ENCODE assay signal across 23 cellular contexts in genomic region chr2:101410114-101410513, GRCh38. TPM values are rescaled to one million over a fixed set of nuclear protein-coding genes. Genes with fewer than 3 reads are reported as not detected.
DNase-seq lines count a peak whose midpoint lies in the region; ATAC-seq and TF ChIP-seq lines count a peak whose summit lies in the region.
"Had no signal": no experiment of that assay in that cellular context is flagged by ENCODE, and none has a peak within 500 bp of the region (broad histone marks: within the 10 kb centered on the region; RNA-seq: fewer than 3 reads in every experiment).

No MANE protein-coding gene starts in this region.

- H3K9ac ChIP-seq in H9 (ENCODE audit: extremely low read depth, insufficient read length, low read length), result no peak overlapping the region
- H3K9ac ChIP-seq: GM23248 had no signal

- no peak overlapping the region for H2AFZ ChIP-seq in H9 (ENCODE audit: low read length)
- H2AFZ ChIP-seq: GM23248 had no signal

- H3K56ac ChIP-seq in H9 (ENCODE audit: insufficient read length, low read depth, low read length), result no peak overlapping the region

- H3K4me1 Mint-ChIP-seq in H9 (peaks cover 11 to 17% of the 10 kb centered on the region in 2 experiments), T-helper 17 cell (peaks cover 5% of the 10 kb centered on the region), type B pancreatic cell (ENCODE audit: unreplicated experiment) (peaks cover 7% of the 10 kb centered on the region), MCF 10A (ENCODE audit: insufficient read depth, unreplicated experiment) (no peaks in the 10 kb centered on the region)
- no peaks in the 10 kb centered on the region for H3K4me1 Mint-ChIP-seq in naive thymus-derived CD4-positive, alpha-beta T cell

- H3K14ac ChIP-seq in H9 (ENCODE audit: insufficient read depth, low read length), result peak overlapping the region; percentile 3; the same call in 1 of the 2 replicates

- H3K27ac Mint-ChIP-seq in H9, result peak overlapping the region in 1 of 3 experiments; percentile 35; a peak in 1 of 7 replicates
- H3K27ac Mint-ChIP-seq in T-helper 17 cell, result peak overlapping the region; percentile 60
- no peak overlapping the region for H3K27ac Mint-ChIP-seq in naive thymus-derived CD4-positive, alpha-beta T cell
- H3K27ac Mint-ChIP-seq in type B pancreatic cell, result peak overlapping the region; percentile 85
- no peak overlapping the region for H3K27ac Mint-ChIP-seq in MCF 10A (ENCODE audit: low read depth, unreplicated experiment)

- H3K9me3 Mint-ChIP-seq in H9 (peaks cover 6 to 7% of the 10 kb centered on the region in 2 experiments), type B pancreatic cell (peaks cover 6% of the 10 kb centered on the region), MCF 10A (ENCODE audit: unreplicated experiment) (no peaks in the 10 kb centered on the region)
- peaks cover 0 to 6% (median 0%) of the 10 kb centered on the region in 11 donors for H3K9me3 Mint-ChIP-seq in naive thymus-derived CD4-positive, alpha-beta T cell

- H3K18ac ChIP-seq in H9 (ENCODE audit: insufficient read length, low read depth, low read length), result peak overlapping the region; percentile 0

- H2BK15ac ChIP-seq in H9 (ENCODE audit: low read depth, low read length), result no peak overlapping the region

- H3K79me1 ChIP-seq in H9 (ENCODE audit: insufficient read depth, low read depth, low read length, poor library complexity, severe bottlenecking), result no peaks in the 10 kb centered on the region

- DNase-seq in H9, result no peak
- DNase-seq in T-helper 17 cell, result no peak
- no peak for DNase-seq in naive thymus-derived CD4-positive, alpha-beta T cell
- DNase-seq in type B pancreatic cell (ENCODE audit: extremely low spot score, unreplicated experiment), result no peak
- DNase-seq in NCI-H2171 (lab: John Stamatoyannopoulos, UW), result no peak
- DNase-seq in MCF 10A (ENCODE audit: unreplicated experiment), result no peak
- no peak for DNase-seq in glomerular visceral epithelial cell (ENCODE audit: extremely low spot score)
- no peak for DNase-seq in NCI-H2227 treated with DMSO at 0.1 percent for 48 hours (lab: John Stamatoyannopoulos, UW)
- DNase-seq: BE2C, DMS79, GM23248, HCEC 1CT, MM.1S, NCI-H1092, NCI-H1436 treated with DMSO at 0.1 percent for 48 hours, NCI-H226, NCI-H524, NCI-H82, RPMI8226, SHP77 had no signal

- H4K91ac ChIP-seq in H9 (ENCODE audit: insufficient read length, low read depth, low read length), result no peak overlapping the region

- WGBS in H9 (ENCODE audit: extremely low coverage, insufficient read length, low lambda C conversion rate), result no CpG with 5 or more reads among the region's 5 CpGs

- H2BK12ac ChIP-seq in H9 (ENCODE audit: insufficient read length, low read depth, low read length), result no peak overlapping the region

- H3K4me3 ChIP-seq in naive thymus-derived CD4-positive, alpha-beta T cell (ENCODE audit: low read length), result no peak overlapping the region
- H3K4me3 ChIP-seq: GM23248, K562 had no signal

- H3K27me3 Mint-ChIP-seq in H9 (ENCODE audit: low read depth) (no peaks in the 10 kb centered on the region; the same call in 1 of the 2 replicates), T-helper 17 cell (peaks cover 25% of the 10 kb centered on the region), type B pancreatic cell (peaks cover 66% of the 10 kb centered on the region), MCF 10A (ENCODE audit: insufficient read depth, unreplicated experiment) (no peaks in the 10 kb centered on the region)
- peaks cover 0 to 8% (median 0%) of the 10 kb centered on the region in 5 donors for H3K27me3 Mint-ChIP-seq in naive thymus-derived CD4-positive, alpha-beta T cell

- no peak overlapping the region for H3K4me3 Mint-ChIP-seq in H9
- H3K4me3 Mint-ChIP-seq in T-helper 17 cell, result peak overlapping the region; percentile 25
- H3K4me3 Mint-ChIP-seq in naive thymus-derived CD4-positive, alpha-beta T cell, result no peak overlapping the region
- no peak overlapping the region for H3K4me3 Mint-ChIP-seq in type B pancreatic cell
- no peak overlapping the region for H3K4me3 Mint-ChIP-seq in MCF 10A (ENCODE audit: unreplicated experiment)

- H3K36me3 ChIP-seq in naive thymus-derived CD4-positive, alpha-beta T cell (ENCODE audit: control insufficient read depth in 2 of 3, insufficient read depth in 3 of 3, low read length in 3 of 3), result no peaks in the 10 kb centered on the region
- H3K36me3 ChIP-seq: BE2C had no signal

- H3K79me2 ChIP-seq in H9 (ENCODE audit: insufficient read depth, low read length), result no peaks in the 10 kb centered on the region

- POLR2A ChIA-PET in naive thymus-derived CD4-positive, alpha-beta T cell (lab: Charles Lee), result no interaction called here
- POLR2A ChIA-PET in MCF 10A (lab: Yijun Ruan, JAX), result no interaction called here

- no peak overlapping the region for H3T11ph ChIP-seq in H9 (ENCODE audit: low read length)

- no peaks in the 10 kb centered on the region for H4K20me1 ChIP-seq in H9 (ENCODE audit: control insufficient read depth, insufficient read depth, insufficient read length)

- peaks cover 0 to 6% (median 0%) of the 10 kb centered on the region in 3 experiments; a peak in 1 of 7 replicates for H3K36me3 Mint-ChIP-seq in H9 (ENCODE audit: insufficient read depth in 1 of 3, low read depth in 3 of 3)
- peaks cover 6% of the 10 kb centered on the region for H3K36me3 Mint-ChIP-seq in T-helper 17 cell (ENCODE audit: low read depth)
- H3K36me3 Mint-ChIP-seq in naive thymus-derived CD4-positive, alpha-beta T cell, result peaks cover 0 to 3% (median 0%) of the 10 kb centered on the region in 5 donors
- no peaks in the 10 kb centered on the region for H3K36me3 Mint-ChIP-seq in type B pancreatic cell
- peaks cover 7% of the 10 kb centered on the region for H3K36me3 Mint-ChIP-seq in MCF 10A (ENCODE audit: insufficient read depth, unreplicated experiment)

- H4K8ac ChIP-seq in H9 (replicated peaks; ENCODE audit: insufficient read length, low read depth, low read length), result no peak overlapping the region

- no peak overlapping the region for H3K27ac ChIP-seq in H9 (ENCODE audit: insufficient read length, low read depth, low read length)
- H3K27ac ChIP-seq in naive thymus-derived CD4-positive, alpha-beta T cell (ENCODE audit: low read depth, low read length), result no peak overlapping the region
- H3K27ac ChIP-seq: GM23248 had no signal

- no peaks in the 10 kb centered on the region for H3K23me2 ChIP-seq in H9 (ENCODE audit: insufficient read length, low read depth, low read length, poor library complexity, severe bottlenecking)

- no peak overlapping the region for H3K4me2 ChIP-seq in H9 (ENCODE audit: insufficient read depth, insufficient read length, low read length)

- H2BK5ac ChIP-seq in H9 (ENCODE audit: insufficient read length, low read length), result no peak overlapping the region

- intact Hi-C loops in naive thymus-derived CD4-positive, alpha-beta T cell (cut with micrococcal nuclease), result loop anchor here in 1 of 2 donors (10.0 kb wide), 1 partner anchor 245 kb away; no protein-coding TSS in a partner anchor
- intact Hi-C loops in MCF 10A (cut with micrococcal nuclease), result no loop called here

- H4K5ac ChIP-seq in H9 (ENCODE audit: insufficient read length, low read depth, low read length), result no peak overlapping the region

- no peaks in the 10 kb centered on the region for H3K4me1 ChIP-seq in H9 (ENCODE audit: insufficient read depth, low read length)
- no peaks in the 10 kb centered on the region for H3K4me1 ChIP-seq in naive thymus-derived CD4-positive, alpha-beta T cell (ENCODE audit: control insufficient read depth in 2 of 2, insufficient read depth in 2 of 2, low read length in 2 of 2)
- H3K4me1 ChIP-seq: BE2C had no signal

- H3K23ac ChIP-seq in H9 (ENCODE audit: insufficient read length, low read depth, low read length), result no peak overlapping the region

- ATAC-seq in T-helper 17 cell, result no peak
- ATAC-seq in naive thymus-derived CD4-positive, alpha-beta T cell, result peak; percentile 16
- ATAC-seq: K562 had no signal

- TF ChIP-seq CTCF in H9 (conservative IDR thresholded peaks at IDR 0.05) (no peak), type B pancreatic cell (conservative IDR thresholded peaks at IDR 0.05) (no peak), MCF 10A (IDR thresholded peaks at IDR 0.05; ENCODE audit: unreplicated experiment) (no peak)

- H3K9me3 ChIP-seq in H9 (ENCODE audit: control insufficient read depth, low read depth, low read length) (no peaks in the 10 kb centered on the region), T-helper 17 cell (ENCODE audit: control insufficient read depth, low read length, poor library complexity, severe bottlenecking) (peaks cover 3% of the 10 kb centered on the region)
- H3K9me3 ChIP-seq in naive thymus-derived CD4-positive, alpha-beta T cell (ENCODE audit: control insufficient read depth in 2 of 3, low read length in 3 of 3), result no peaks in the 10 kb centered on the region
- H3K9me3 ChIP-seq: BE2C had no signal

- no peak overlapping the region for H2BK120ac ChIP-seq in H9 (ENCODE audit: low read depth, low read length, poor library complexity, severe bottlenecking)

- no peak overlapping the region for H3K4ac ChIP-seq in H9 (ENCODE audit: low read depth, low read length)

- no peaks in the 10 kb centered on the region for H3K27me3 ChIP-seq in H9 (ENCODE audit: insufficient read depth, low read length)
- H3K27me3 ChIP-seq in naive thymus-derived CD4-positive, alpha-beta T cell (ENCODE audit: control insufficient read depth in 2 of 2, insufficient read depth in 2 of 2, low read length in 2 of 2), result no peaks in the 10 kb centered on the region
- H3K27me3 ChIP-seq: BE2C had no signal

- no TSS peak for BruUV-seq in MCF 10A (replicated peaks; lab: Mats Ljungman, UMichigan)

- H2AK5ac ChIP-seq in H9 (ENCODE audit: insufficient read length, low read length), result no peak overlapping the region

- CTCF ChIA-PET in naive thymus-derived CD4-positive, alpha-beta T cell (lab: Charles Lee), result interaction anchor here (1.3 kb wide), 1 partner anchor 440 kb away, joined by 3 read pairs; no protein-coding TSS in a partner anchor
- CTCF ChIA-PET in MCF 10A (lab: Yijun Ruan, JAX), result interaction anchor here (0.9 to 2.9 kb wide), 3 partner anchors 9 to 110 kb away, joined by 3 to 12 read pairs (median 4); no protein-coding TSS in a partner anchor

- no peak overlapping the region for H2BK20ac ChIP-seq in H9 (ENCODE audit: low read depth, low read length, poor library complexity, severe bottlenecking)

RNA-seq across cellular contexts. Expression of gene CREG2, which starts 22.8 kb away (rescaled TPM):
- total RNA-seq in H9 (2021), result 0.77 and 1.2 TPM in 2 replicates
- under 1 TPM; 0.30 to 0.39 TPM for total RNA-seq in T-helper 17 cell
- total RNA-seq in naive thymus-derived CD4-positive, alpha-beta T cell, result under 1 TPM in 1 of 5 experiments, not detected in 4; 0.56 TPM
- polyA plus RNA-seq in naive thymus-derived CD4-positive, alpha-beta T cell, result not detected
- 1.9 and 4.2 TPM in 2 replicates for total RNA-seq in type B pancreatic cell (ENCODE audit: low replicate concordance)
- total RNA-seq in MCF 10A (2022), result not detected in 2 replicates
- total RNA-seq: A673, K562, OCI-LY7 had no signal
- polyA plus RNA-seq: K562 had no signal

Comparison
In these comparisons a context has a peak if more than half of its experiments do, and no peak if none do; other contexts are left out.
1. H3K27ac Mint-ChIP-seq: peak in T-helper 17 cell (single experiment) and type B pancreatic cell (single experiment); none in naive thymus-derived CD4-positive, alpha-beta T cell (0 of 9) and MCF 10A (single experiment).